ENCODE assay signal across 1 cellular context in the genomic region with DNA sequence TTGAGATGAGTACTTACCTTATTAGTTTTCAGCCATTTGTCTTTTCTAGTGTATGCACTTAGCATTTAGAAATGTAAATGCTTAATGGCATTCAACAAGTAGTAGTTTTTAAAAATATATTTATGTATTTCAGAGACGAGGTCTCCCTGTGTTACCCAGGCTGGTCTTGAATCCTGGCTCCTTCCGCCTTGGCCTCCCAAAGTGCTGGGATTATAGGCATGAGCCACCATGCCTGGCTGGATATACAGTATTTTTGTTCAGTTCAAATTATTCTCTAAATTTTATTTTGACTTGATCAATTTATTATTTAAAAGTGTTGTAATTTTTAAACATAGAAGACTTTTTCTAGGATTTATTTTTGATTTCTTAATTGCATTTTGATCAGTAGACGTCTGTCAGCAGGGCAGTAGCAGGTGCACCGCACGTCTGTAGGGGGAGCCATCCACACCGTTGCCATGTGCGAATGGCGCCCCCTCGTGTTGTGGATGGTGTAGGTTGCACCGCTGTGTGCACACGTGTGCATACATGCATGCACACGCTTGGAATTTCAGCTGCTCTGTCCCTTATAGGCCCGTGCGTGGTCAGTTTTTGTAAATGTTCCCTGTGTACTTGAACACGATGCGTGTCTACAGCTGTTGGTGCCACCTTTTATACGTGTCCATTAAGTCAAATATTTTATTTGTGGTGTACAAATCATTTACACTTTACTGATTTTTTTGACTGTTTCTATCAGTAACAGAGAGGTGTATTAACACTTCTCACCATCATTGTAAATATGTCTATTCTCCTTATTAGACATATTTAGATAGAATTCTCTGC.
TF ChIP-seq lines count a peak whose summit lies in the region.

No MANE protein-coding gene starts in this region.

TF ChIP-seq in SK-N-SH, 30 proteins besides CTCF, POLR2A, EP300 and RAD21 (continued from another document):
- TF ChIP-seq, protein P1, sequence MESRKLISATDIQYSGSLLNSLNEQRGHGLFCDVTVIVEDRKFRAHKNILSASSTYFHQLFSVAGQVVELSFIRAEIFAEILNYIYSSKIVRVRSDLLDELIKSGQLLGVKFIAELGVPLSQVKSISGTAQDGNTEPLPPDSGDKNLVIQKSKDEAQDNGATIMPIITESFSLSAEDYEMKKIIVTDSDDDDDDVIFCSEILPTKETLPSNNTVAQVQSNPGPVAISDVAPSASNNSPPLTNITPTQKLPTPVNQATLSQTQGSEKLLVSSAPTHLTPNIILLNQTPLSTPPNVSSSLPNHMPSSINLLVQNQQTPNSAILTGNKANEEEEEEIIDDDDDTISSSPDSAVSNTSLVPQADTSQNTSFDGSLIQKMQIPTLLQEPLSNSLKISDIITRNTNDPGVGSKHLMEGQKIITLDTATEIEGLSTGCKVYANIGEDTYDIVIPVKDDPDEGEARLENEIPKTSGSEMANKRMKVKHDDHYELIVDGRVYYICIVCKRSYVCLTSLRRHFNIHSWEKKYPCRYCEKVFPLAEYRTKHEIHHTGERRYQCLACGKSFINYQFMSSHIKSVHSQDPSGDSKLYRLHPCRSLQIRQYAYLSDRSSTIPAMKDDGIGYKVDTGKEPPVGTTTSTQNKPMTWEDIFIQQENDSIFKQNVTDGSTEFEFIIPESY (IDR thresholded peaks at IDR 0.05; ENCODE audit: borderline replicate concordance, low read depth) = no peak
- TF ChIP-seq, protein P2, sequence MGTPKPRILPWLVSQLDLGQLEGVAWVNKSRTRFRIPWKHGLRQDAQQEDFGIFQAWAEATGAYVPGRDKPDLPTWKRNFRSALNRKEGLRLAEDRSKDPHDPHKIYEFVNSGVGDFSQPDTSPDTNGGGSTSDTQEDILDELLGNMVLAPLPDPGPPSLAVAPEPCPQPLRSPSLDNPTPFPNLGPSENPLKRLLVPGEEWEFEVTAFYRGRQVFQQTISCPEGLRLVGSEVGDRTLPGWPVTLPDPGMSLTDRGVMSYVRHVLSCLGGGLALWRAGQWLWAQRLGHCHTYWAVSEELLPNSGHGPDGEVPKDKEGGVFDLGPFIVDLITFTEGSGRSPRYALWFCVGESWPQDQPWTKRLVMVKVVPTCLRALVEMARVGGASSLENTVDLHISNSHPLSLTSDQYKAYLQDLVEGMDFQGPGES (IDR thresholded peaks at IDR 0.05; ENCODE audit: low read depth, low read length) = no peak
- peak; percentile 73 for TF ChIP-seq RFX5 (IDR thresholded peaks at IDR 0.05; ENCODE audit: low read length)
- TF ChIP-seq MXI1 (IDR thresholded peaks at IDR 0.05; ENCODE audit: low read depth, low read length) = peak; percentile 98
- TF ChIP-seq FOXJ3 (CRISPR knock-in tag; IDR thresholded peaks at IDR 0.05) = no peak
- TF ChIP-seq GATA2 (CRISPR knock-in tag; IDR thresholded peaks at IDR 0.05) = no peak
- TF ChIP-seq SIN3A (IDR thresholded peaks at IDR 0.05; ENCODE audit: borderline replicate concordance, low read depth, low read length) = peak; percentile 96
- peak; percentile 23; the same call in 1 of the 2 replicates for TF ChIP-seq NRF1 (IDR thresholded peaks at IDR 0.05; ENCODE audit: low read depth, low read length)
